Comparison of ENCODE assay signal across 8 cellular contexts in the genomic region with DNA sequence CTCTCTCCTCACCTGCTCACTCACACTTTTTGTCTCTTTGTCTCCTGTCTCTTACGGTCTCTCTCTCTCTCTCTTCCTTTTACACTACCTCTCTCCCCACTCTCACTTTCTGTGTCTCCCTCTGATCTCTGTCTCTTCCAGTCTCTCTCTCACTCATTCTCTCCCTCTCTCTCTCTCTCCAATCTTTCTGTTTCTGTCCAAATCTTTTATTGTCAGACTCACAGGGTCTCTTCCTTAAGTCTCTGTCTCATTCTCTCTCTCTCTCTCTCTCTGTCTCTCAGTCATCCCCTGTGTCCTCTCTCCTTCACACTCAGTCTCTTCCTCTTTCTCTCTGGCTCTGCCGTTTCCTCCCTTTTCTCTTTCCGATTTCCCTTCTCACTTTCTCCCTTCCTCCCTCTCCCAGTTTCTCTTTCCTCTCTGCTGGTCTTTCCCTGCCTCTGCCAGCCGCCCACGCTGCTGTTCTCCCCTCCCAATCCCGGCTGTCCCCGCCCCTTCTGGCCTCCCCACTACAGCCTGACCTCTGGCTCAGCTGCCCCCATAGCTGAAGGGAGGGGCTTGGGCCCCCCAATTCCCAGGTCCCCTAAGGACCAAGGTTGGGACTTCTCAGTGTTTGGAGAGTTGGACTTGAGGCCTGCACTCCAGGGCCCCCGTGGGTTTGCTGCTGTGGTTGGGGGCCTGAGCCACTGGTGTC. TPM values are rescaled to one million over a fixed set of nuclear protein-coding genes. Genes with fewer than 3 reads are reported as not detected.
DNase-seq lines count a peak whose midpoint lies in the region; ATAC-seq and TF ChIP-seq lines count a peak whose summit lies in the region.

A gene with protein sequence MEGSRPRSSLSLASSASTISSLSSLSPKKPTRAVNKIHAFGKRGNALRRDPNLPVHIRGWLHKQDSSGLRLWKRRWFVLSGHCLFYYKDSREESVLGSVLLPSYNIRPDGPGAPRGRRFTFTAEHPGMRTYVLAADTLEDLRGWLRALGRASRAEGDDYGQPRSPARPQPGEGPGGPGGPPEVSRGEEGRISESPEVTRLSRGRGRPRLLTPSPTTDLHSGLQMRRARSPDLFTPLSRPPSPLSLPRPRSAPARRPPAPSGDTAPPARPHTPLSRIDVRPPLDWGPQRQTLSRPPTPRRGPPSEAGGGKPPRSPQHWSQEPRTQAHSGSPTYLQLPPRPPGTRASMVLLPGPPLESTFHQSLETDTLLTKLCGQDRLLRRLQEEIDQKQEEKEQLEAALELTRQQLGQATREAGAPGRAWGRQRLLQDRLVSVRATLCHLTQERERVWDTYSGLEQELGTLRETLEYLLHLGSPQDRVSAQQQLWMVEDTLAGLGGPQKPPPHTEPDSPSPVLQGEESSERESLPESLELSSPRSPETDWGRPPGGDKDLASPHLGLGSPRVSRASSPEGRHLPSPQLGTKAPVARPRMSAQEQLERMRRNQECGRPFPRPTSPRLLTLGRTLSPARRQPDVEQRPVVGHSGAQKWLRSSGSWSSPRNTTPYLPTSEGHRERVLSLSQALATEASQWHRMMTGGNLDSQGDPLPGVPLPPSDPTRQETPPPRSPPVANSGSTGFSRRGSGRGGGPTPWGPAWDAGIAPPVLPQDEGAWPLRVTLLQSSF (minus strand): TSS at position 422 of the 691 bp plus-strand sequence. CDS start 997 bp downstream, outside the sequence.

- H3K27ac ChIP-seq in muscle layer of colon (ENCODE audit: low read depth, low read length): peak within 1 kb of the TSS; percentile 83

- peaks cover 3% of the 10 kb centered on the region for H3K36me3 ChIP-seq in NT2/D1 (ENCODE audit: insufficient read depth, insufficient read length, low read length)
- peaks cover 6% of the 10 kb centered on the region for H3K36me3 ChIP-seq in muscle layer of colon (ENCODE audit: insufficient read depth, low read length)

- DNase-seq in AG10803 (ENCODE audit: low read depth): peak; percentile 51
- DNase-seq in NT2/D1 (ENCODE audit: low read depth, low spot score): no peak
- no peak for DNase-seq in epithelial cell of proximal tubule (ENCODE audit: low read depth)
- DNase-seq in NOMO-1 treated with DMSO at 0.1 percent for 48 hours (lab: John Stamatoyannopoulos, UW; ENCODE audit: unreplicated experiment): no peak
- no peak for DNase-seq in activated T-helper 2 cell treated with anti-CD3 and anti-CD28 coated beads, Interferon-gamma antibody, Interleukin-2, Interleukin-4, amounts not matched to agents 10 μg/mL and 5 μg/mL and 100 μg/mL, durations not matched to agents 14 hours and 24 hours and 36 hours (ENCODE audit: low spot score)

- no peak within 1 kb of the TSS for H3K27ac Mint-ChIP-seq in activated T-helper 2 cell treated with anti-CD3 and anti-CD28 coated beads, Interferon-gamma antibody, Interleukin-2, Interleukin-4, amounts not matched to agents 10 μg/mL and 5 μg/mL and 100 μg/mL, durations not matched to agents 14 hours and 24 hours and 36 hours

- H3K27me3 ChIP-seq in NT2/D1 (ENCODE audit: insufficient read depth, insufficient read length): no peaks in the 10 kb centered on the region
- no peaks in the 10 kb centered on the region for H3K27me3 ChIP-seq in muscle layer of colon (ENCODE audit: control insufficient read depth in 1 of 2, insufficient read depth in 2 of 2, low read length in 2 of 2)

- H3K9me3 Mint-ChIP-seq in activated T-helper 2 cell treated with anti-CD3 and anti-CD28 coated beads, Interferon-gamma antibody, Interleukin-2, Interleukin-4, amounts not matched to agents 10 μg/mL and 5 μg/mL and 100 μg/mL, durations not matched to agents 14 hours and 24 hours and 36 hours: no peaks in the 10 kb centered on the region

- H3K9me3 ChIP-seq in NT2/D1 (ENCODE audit: insufficient read depth, low read length): no peaks in the 10 kb centered on the region
- H3K9me3 ChIP-seq in muscle layer of colon (ENCODE audit: low read length): no peaks in the 10 kb centered on the region

- ATAC-seq in GM18873 (IDR thresholded peaks at IDR 0.05; ENCODE audit: low FRiP score, unreplicated experiment): no peak
- ATAC-seq in GM21528 (IDR thresholded peaks at IDR 0.05; ENCODE audit: low FRiP score, unreplicated experiment): no peak

- intact Hi-C loops in activated T-helper 2 cell treated with anti-CD3 and anti-CD28 coated beads, Interferon-gamma antibody, Interleukin-2, Interleukin-4, amounts not matched to agents 10 μg/mL and 5 μg/mL and 100 μg/mL, durations not matched to agents 14 hours and 24 hours and 36 hours (cut with micrococcal nuclease): no loop called here

- peaks cover 15% of the 10 kb centered on the region for H3K4me1 Mint-ChIP-seq in activated T-helper 2 cell treated with anti-CD3 and anti-CD28 coated beads, Interferon-gamma antibody, Interleukin-2, Interleukin-4, amounts not matched to agents 10 μg/mL and 5 μg/mL and 100 μg/mL, durations not matched to agents 14 hours and 24 hours and 36 hours (ENCODE audit: low read depth)

- H3K4me3 ChIP-seq in AG10803 (ENCODE audit: low read length): peak within 1 kb of the TSS; percentile 63
- peak within 1 kb of the TSS; percentile 1 for H3K4me3 ChIP-seq in NT2/D1 (ENCODE audit: insufficient read length, low read depth)
- peak within 1 kb of the TSS; percentile 67 for H3K4me3 ChIP-seq in epithelial cell of proximal tubule (ENCODE audit: low read depth, low read length)
- H3K4me3 ChIP-seq in muscle layer of colon (ENCODE audit: low read depth in 1 of 2, low read length in 2 of 2): peak within 1 kb of the TSS; percentile 36 to 64

- H3K9ac ChIP-seq in NT2/D1 (ENCODE audit: insufficient read length, low read depth) (peak within 1 kb of the TSS; percentile 42), muscle layer of colon (ENCODE audit: low read length) (peak within 1 kb of the TSS; percentile 80)

- no peak within 1 kb of the TSS for H3K4me3 Mint-ChIP-seq in activated T-helper 2 cell treated with anti-CD3 and anti-CD28 coated beads, Interferon-gamma antibody, Interleukin-2, Interleukin-4, amounts not matched to agents 10 μg/mL and 5 μg/mL and 100 μg/mL, durations not matched to agents 14 hours and 24 hours and 36 hours (ENCODE audit: low read depth)

- H3K27me3 Mint-ChIP-seq in activated T-helper 2 cell treated with anti-CD3 and anti-CD28 coated beads, Interferon-gamma antibody, Interleukin-2, Interleukin-4, amounts not matched to agents 10 μg/mL and 5 μg/mL and 100 μg/mL, durations not matched to agents 14 hours and 24 hours and 36 hours (ENCODE audit: low read depth): peaks cover 9% of the 10 kb centered on the region

- peaks cover 4% of the 10 kb centered on the region for H3K4me1 ChIP-seq in NT2/D1 (ENCODE audit: insufficient read depth, insufficient read length)
- H3K4me1 ChIP-seq in muscle layer of colon (ENCODE audit: insufficient read depth, low read length): peaks cover 20% of the 10 kb centered on the region

- peaks cover 6% of the 10 kb centered on the region for H3K36me3 Mint-ChIP-seq in activated T-helper 2 cell treated with anti-CD3 and anti-CD28 coated beads, Interferon-gamma antibody, Interleukin-2, Interleukin-4, amounts not matched to agents 10 μg/mL and 5 μg/mL and 100 μg/mL, durations not matched to agents 14 hours and 24 hours and 36 hours (ENCODE audit: low read depth)

- no peak for TF ChIP-seq CTCF in AG10803 (conservative IDR thresholded peaks at IDR 0.05; ENCODE audit: low read length)
- TF ChIP-seq CTCF in epithelial cell of proximal tubule (conservative IDR thresholded peaks at IDR 0.05; ENCODE audit: low read depth, low read length): no peak

RNA-seq across cellular contexts. Expression of the gene that starts here (rescaled TPM):
- 1.8 and 5.0 TPM in 2 replicates for total RNA-seq in epithelial cell of proximal tubule
- 1.6 and 2.2 TPM in 2 replicates for total RNA-seq in activated T-helper 2 cell treated with anti-CD3 and anti-CD28 coated beads, Interferon-gamma antibody, Interleukin-2, Interleukin-4, amounts not matched to agents 10 μg/mL and 5 μg/mL and 100 μg/mL, durations not matched to agents 14 hours and 24 hours and 36 hours

Comparison
In these comparisons a context has a peak if more than half of its experiments do, and no peak if none do; other contexts are left out.
1. H3K4me3 ChIP-seq: peak in every context shown above with its lines; median percentile 67 in epithelial cell of proximal tubule; 63 in AG10803; 50 in muscle layer of colon; 1 in NT2/D1.